In genomic region chr10:3687510-3688081, GRCh38 we compare ENCODE assay signal across 23 cellular contexts.
A peak's percentile ranks its signal among the peaks of the same experiment; 100 is the strongest.
DNase-seq lines count a peak whose midpoint lies in the region; ATAC-seq, FAIRE-seq and TF ChIP-seq lines count a peak whose summit lies in the region.
"Had no signal": no experiment of that assay in that cellular context is flagged by ENCODE, and none has a peak within 500 bp of the region (broad histone marks: within the 10 kb centered on the region; RNA-seq: fewer than 3 reads in every experiment).

No MANE protein-coding gene starts in this region.

- no peak overlapping the region for H3K27ac ChIP-seq in endothelial cell of umbilical vein (ENCODE audit: insufficient read depth, low read depth, low read length)
- H3K27ac ChIP-seq: C4-2B had no signal

- no peak for TF ChIP-seq CTCF in endothelial cell of umbilical vein (IDR thresholded peaks at IDR 0.05; ENCODE audit: extremely low read depth in 1 of 2, insufficient read depth in 1 of 2, low read depth in 1 of 2, low read length in 2 of 2)

- no peak overlapping the region for H3K4me2 ChIP-seq in endothelial cell of umbilical vein (ENCODE audit: insufficient read depth, low read length)

- TF ChIP-seq POLR2A in endothelial cell of umbilical vein (IDR thresholded peaks at IDR 0.05; ENCODE audit: low read depth, low read length), result no peak

- H4K20me1 ChIP-seq in endothelial cell of umbilical vein (replicated peaks; ENCODE audit: control insufficient read depth, extremely low read depth, insufficient read depth, low read length), result no peaks in the 10 kb centered on the region

- DNase-seq in EH (ENCODE audit: low read depth) (peak; percentile 19), NCI-H226 (peak; percentile 5), endothelial cell of umbilical vein (ENCODE audit: low read depth, low spot score) (no peak), iris pigment epithelial cell (ENCODE audit: low read depth) (peak; percentile 39), RCC 7860 (ENCODE audit: low spot score) (no peak), NCI-H774 (lab: John Stamatoyannopoulos, UW) (no peak), medulla oblongata (ENCODE audit: extremely low spot score) (no peak)
- DNase-seq: AML-193; Calu3; CD8-positive, alpha-beta memory T cell; DMS153; GDM1; NCI-H1694; NCI-H2081; NCI-H2171 treated with DMSO at 0.1 percent for 48 hours; NCI-H446; NCI-H526; OCI-M1 had no signal

- no peak overlapping the region for H3K4me3 ChIP-seq in endothelial cell of umbilical vein (replicated peaks in 1 of 3; ENCODE audit: insufficient read depth in 1 of 3, low read depth in 1 of 3, low read length in 3 of 3)

- no peak for ATAC-seq in HG02884 (IDR thresholded peaks at IDR 0.05; ENCODE audit: unreplicated experiment)
- ATAC-seq: SK-N-SH treated with all-trans-retinoic acid at 6 μM for 48 hours had no signal

- CTCF ChIA-PET in endothelial cell of umbilical vein (lab: Charles Lee), result interaction anchor here (0.8 kb wide), 1 partner anchor 14 kb away, joined by 3 read pairs; no protein-coding TSS in a partner anchor

- H3K9ac ChIP-seq in endothelial cell of umbilical vein (replicated peaks; ENCODE audit: extremely low read depth, insufficient read depth, low read length), result no peak overlapping the region

- no peaks in the 10 kb centered on the region for H3K4me1 ChIP-seq in endothelial cell of umbilical vein (ENCODE audit: control insufficient read depth, extremely low read depth, insufficient read depth, low read length)

- FAIRE-seq in endothelial cell of umbilical vein (lab: Jason Lieb, UNC), result peak; percentile 37
- no peak for FAIRE-seq in RCC 7860 (lab: Jason Lieb, UNC)
- FAIRE-seq: GM18507, H54 had no signal

- no peaks in the 10 kb centered on the region for H3K9me1 ChIP-seq in endothelial cell of umbilical vein (replicated peaks; ENCODE audit: control insufficient read depth, extremely low read depth, insufficient read depth, low read length)

- no TSS peak for BruUV-seq in endothelial cell of umbilical vein (replicated peaks; lab: Mats Ljungman, UMichigan)

- no peak overlapping the region for H2AFZ ChIP-seq in endothelial cell of umbilical vein (ENCODE audit: low read depth, low read length)

- intact Hi-C loops in endothelial cell of umbilical vein (cut with micrococcal nuclease), result no loop called here

- no peaks in the 10 kb centered on the region for H3K9me3 ChIP-seq in endothelial cell of umbilical vein (replicated peaks; ENCODE audit: control insufficient read depth, insufficient read depth, low read length)

- no peaks in the 10 kb centered on the region for H3K79me2 ChIP-seq in endothelial cell of umbilical vein (ENCODE audit: control insufficient read depth, insufficient read depth, low read length)

- peaks cover 0 to 4% of the 10 kb centered on the region in 2 experiments for H3K27me3 ChIP-seq in endothelial cell of umbilical vein (ENCODE audit: control insufficient read depth in 2 of 2, insufficient read depth in 2 of 2, low read length in 2 of 2)

- H3K36me3 ChIP-seq in endothelial cell of umbilical vein (ENCODE audit: control insufficient read depth in 2 of 2, extremely low read depth in 1 of 2, insufficient read depth in 2 of 2, low read length in 2 of 2), result no peaks in the 10 kb centered on the region

- POLR2A ChIA-PET in endothelial cell of umbilical vein (lab: Charles Lee), result no interaction called here

- dilution Hi-C loops in endothelial cell of umbilical vein (cut with MboI; ENCODE audit: extremely low pct_ligation_motif_present, low sequenced_read_pairs), result no loop called here

TF ChIP-seq in endothelial cell of umbilical vein, 7 proteins besides CTCF, POLR2A, EP300 and RAD21:
- TF ChIP-seq MYC (IDR thresholded peaks at IDR 0.05; ENCODE audit: low read depth, low read length) (no peak), GATA2 (IDR thresholded peaks at IDR 0.05; ENCODE audit: insufficient read depth, insufficient read length, low read depth, low read length) (no peak)

Comparison
In these comparisons a context has a peak if more than half of its experiments do, and no peak if none do; other contexts are left out.
1. DNase-seq: peak in EH (single experiment), NCI-H226 (single experiment) and iris pigment epithelial cell (single experiment); none in endothelial cell of umbilical vein (single experiment), RCC 7860 (single experiment), NCI-H774 (single experiment) and medulla oblongata (single experiment).